14 cellular contexts compared by ENCODE assay signal in genomic region chr15:71252036-71252898, GRCh38.
DNase-seq lines count a peak whose midpoint lies in the region; ATAC-seq, FAIRE-seq and TF ChIP-seq lines count a peak whose summit lies in the region.
"Had no signal": no experiment of that assay in that cellular context is flagged by ENCODE, and none has a peak within 500 bp of the region (broad histone marks: within the 10 kb centered on the region; RNA-seq: fewer than 3 reads in every experiment).

No MANE protein-coding gene starts in this region.

- no peak overlapping the region for H2AFZ ChIP-seq in keratinocyte (ENCODE audit: control insufficient read depth, low read length)

- ATAC-seq in Right ventricle myocardium superior (ENCODE audit: poor library complexity) (no peak), GM21619 (IDR thresholded peaks at IDR 0.05; ENCODE audit: unreplicated experiment) (no peak)
- ATAC-seq: naive thymus-derived CD4-positive, alpha-beta T cell; stimulated activated naive CD8-positive, alpha-beta T cell treated with anti-CD3 and anti-CD28 coated beads, Interleukin-15, amount 100 ng/mL, for 72 hours had no signal

- H3K4me1 ChIP-seq in cardiac muscle cell (ENCODE audit: low read depth) (peaks cover 20% of the 10 kb centered on the region), keratinocyte (ENCODE audit: control insufficient read depth, extremely low read depth, insufficient read depth, low read length) (peaks cover 20% of the 10 kb centered on the region), uterus (peaks cover 0 to 10% of the 10 kb centered on the region in 2 donors)

- H4K20me1 ChIP-seq in keratinocyte (ENCODE audit: control insufficient read depth, extremely low read depth, insufficient read depth, low read length), result no peaks in the 10 kb centered on the region

- H3K27ac ChIP-seq in cardiac muscle cell (peak overlapping the region; percentile 74), keratinocyte (ENCODE audit: control insufficient read depth, insufficient read depth, low read length) (peak overlapping the region; percentile 75), uterus (peak overlapping the region; percentile 66 to 78)

- H3K36me3 ChIP-seq in cardiac muscle cell, result no peaks in the 10 kb centered on the region
- peaks cover 17 to 37% of the 10 kb centered on the region in 2 experiments for H3K36me3 ChIP-seq in keratinocyte (ENCODE audit: control insufficient read depth in 2 of 2, extremely low read depth in 1 of 2, insufficient read depth in 2 of 2, low read length in 2 of 2)
- H3K36me3 ChIP-seq in uterus, result no peaks in the 10 kb centered on the region

- no peak for TF ChIP-seq POLR2A in uterus (IDR thresholded peaks at IDR 0.05)

- peak overlapping the region; percentile 50 for H3K9ac ChIP-seq in keratinocyte (ENCODE audit: control insufficient read depth, extremely low read depth, insufficient read depth, low read length)

- peak overlapping the region; percentile 39 for H3K4me2 ChIP-seq in keratinocyte (ENCODE audit: control insufficient read depth, extremely low read depth, insufficient read depth, low read depth, low read length)

- no peak for TF ChIP-seq CTCF in cardiac muscle cell (IDR thresholded peaks at IDR 0.05; ENCODE audit: low read depth, low read length)
- no peak for TF ChIP-seq CTCF in keratinocyte (optimal IDR thresholded peaks at IDR 0.05 in 1 of 3, IDR thresholded peaks at IDR 0.05 in 1 of 3, conservative IDR thresholded peaks at IDR 0.05 in 1 of 3; ENCODE audit: extremely low read depth in 1 of 3, insufficient read depth in 2 of 3, low read length in 3 of 3)
- TF ChIP-seq CTCF in uterus (IDR thresholded peaks at IDR 0.05), result peak in 1 of 4 experiments; percentile 3

- dilution Hi-C loops in keratinocyte (cut with MboI; ENCODE audit: extremely low pct_ligation_motif_present, low sequenced_read_pairs), result no loop called here

- H3K9me1 ChIP-seq in keratinocyte (ENCODE audit: control insufficient read depth, extremely low read depth, insufficient read depth, low read length), result no peaks in the 10 kb centered on the region

- no peaks in the 10 kb centered on the region for H3K9me3 ChIP-seq in cardiac muscle cell (ENCODE audit: low read depth)
- H3K9me3 ChIP-seq in keratinocyte (ENCODE audit: control insufficient read depth, low read depth, low read length), result no peaks in the 10 kb centered on the region
- H3K9me3 ChIP-seq in uterus, result no peaks in the 10 kb centered on the region

- peaks cover 9% of the 10 kb centered on the region for H3K79me2 ChIP-seq in keratinocyte (ENCODE audit: control insufficient read depth, insufficient read depth, low read length)

- FAIRE-seq in keratinocyte (lab: Jason Lieb, UNC), result no peak
- FAIRE-seq: GM18507 had no signal

- DNase-seq in cardiac muscle cell (ENCODE audit: low read depth in 1 of 2, low spot score in 1 of 2) (peak in 1 of 2 donors; percentile 59), Right ventricle myocardium superior (no peak), amniotic stem cell (lab: John Stamatoyannopoulos, UW) (peak; percentile 55), keratinocyte (ENCODE audit: low read depth, low spot score) (peak; percentile 66), uterus (peak; percentile 48 to 72), D341Med (ENCODE audit: low spot score) (no peak), mesenteric fat pad (ENCODE audit: low spot score) (no peak)
- DNase-seq: DND-41; naive thymus-derived CD4-positive, alpha-beta T cell; NCI-H187; NK-92 treated with Interleukin-12 subunit alpha and Interleukin-12 subunit beta, amount 100 ng/mL, for 24 hours; stimulated activated naive CD8-positive, alpha-beta T cell treated with anti-CD3 and anti-CD28 coated beads, Interleukin-15, amount 100 ng/mL, for 72 hours had no signal

- intact Hi-C loops in Right ventricle myocardium superior (cut with DNase I) (no loop called here), uterus (cut with DNase I; ENCODE audit: low total_unique reads) (no loop called here)

- no peak overlapping the region for H3K4me3 ChIP-seq in cardiac muscle cell
- H3K4me3 ChIP-seq in keratinocyte (ENCODE audit: control insufficient read depth in 2 of 3, extremely low read depth in 1 of 3, insufficient read depth in 2 of 3, low read depth in 1 of 3, low read length in 3 of 3), result no peak overlapping the region
- H3K4me3 ChIP-seq in uterus, result no peak overlapping the region

- H3K27me3 ChIP-seq in cardiac muscle cell, result no peaks in the 10 kb centered on the region
- no peaks in the 10 kb centered on the region for H3K27me3 ChIP-seq in keratinocyte (ENCODE audit: control insufficient read depth, extremely low read depth, insufficient read depth, low read length)
- no peaks in the 10 kb centered on the region for H3K27me3 ChIP-seq in uterus

Comparison
In these comparisons a context has a peak if more than half of its experiments do, and no peak if none do; other contexts are left out.
1. DNase-seq: peak in amniotic stem cell (single experiment), keratinocyte (single experiment) and uterus (2 of 2); none in Right ventricle myocardium superior (single experiment), D341Med (single experiment) and mesenteric fat pad (single experiment).
2. Peak in every context shown above with its lines, with median percentiles within 50 percentile points of each other: H3K27ac ChIP-seq.